ENCODE assay signal across 8 cellular contexts in genomic region chr19:48835734-48836088, GRCh38. TPM values are rescaled to one million over a fixed set of nuclear protein-coding genes. Genes with fewer than 3 reads are reported as not detected.
DNase-seq lines count a peak whose midpoint lies in the region; ATAC-seq, FAIRE-seq and TF ChIP-seq lines count a peak whose summit lies in the region.

No MANE protein-coding gene starts in this region.

- H2AFZ ChIP-seq in GM23248, result peak overlapping the region; percentile 83

- H3K36me3 Mint-ChIP-seq in activated naive CD4-positive, alpha-beta T cell treated with anti-CD3 and anti-CD28 coated beads, Interleukin-2, amount 50 U/mL, for 72 hours, result no peaks in the 10 kb centered on the region
- H3K36me3 Mint-ChIP-seq in glutamatergic neuron (ENCODE audit: unreplicated experiment) (peaks cover 4% of the 10 kb centered on the region), osteocyte (ENCODE audit: unreplicated experiment) (peaks cover 20% of the 10 kb centered on the region)

- intact Hi-C loops in testis (cut with DNase I; ENCODE audit: low total_unique reads), result no loop called here

- H3K27me3 ChIP-seq in GM23248 (replicated peaks; ENCODE audit: insufficient read depth) (no peaks in the 10 kb centered on the region), testis (no peaks in the 10 kb centered on the region)

- H3K4me2 ChIP-seq in GM23248 (ENCODE audit: unreplicated experiment), result peak overlapping the region; percentile 64

- no peaks in the 10 kb centered on the region for H3K9me3 ChIP-seq in GM23248 (ENCODE audit: low read depth)
- H3K9me3 ChIP-seq in SK-N-MC (ENCODE audit: low read depth, low read length), result no peaks in the 10 kb centered on the region
- no peaks in the 10 kb centered on the region for H3K9me3 ChIP-seq in testis

- TF ChIP-seq POLR2A in NB4 (IDR thresholded peaks at IDR 0.05; ENCODE audit: extremely low read depth, insufficient read length) (no peak), testis (IDR thresholded peaks at IDR 0.05) (no peak)

- 1% methylated on average over 9 to 12 of the region's 12 CpGs for WGBS in GM23248 (ENCODE audit: low coverage in 1 of 2, low lambda C conversion rate in 2 of 2, missing lambda C conversion rate in 2 of 2), 2 experiments
- WGBS in testis, 2 donors, result 12% methylated on average over 8 to 12 of the region's 12 CpGs

- no peaks in the 10 kb centered on the region for H3K79me2 ChIP-seq in GM23248 (ENCODE audit: insufficient read depth)

- peak; percentile 11 for FAIRE-seq in D721Med (lab: Jason Lieb, UNC)

- H3K27me3 Mint-ChIP-seq in glutamatergic neuron (ENCODE audit: unreplicated experiment) (peaks cover 7% of the 10 kb centered on the region), osteocyte (ENCODE audit: unreplicated experiment) (no peaks in the 10 kb centered on the region)

- H3K27ac ChIP-seq in GM23248 (peak overlapping the region; percentile 44), SK-N-MC (no peak overlapping the region), testis (peak overlapping the region; percentile 27 to 77)

- no peaks in the 10 kb centered on the region for H3F3A ChIP-seq in GM23248 (ENCODE audit: insufficient read depth)

- H3K9ac ChIP-seq in GM23248 (peak overlapping the region; percentile 70), SK-N-MC (ENCODE audit: insufficient read length) (no peak overlapping the region)

- in situ Hi-C loops in GM23248 (cut with MboI), result no loop called here

- peak; percentile 94 to 98 for ATAC-seq in activated naive CD4-positive, alpha-beta T cell treated with anti-CD3 and anti-CD28 coated beads, Interleukin-2, amount 50 U/mL, for 72 hours

- H3K4me3 Mint-ChIP-seq in glutamatergic neuron (ENCODE audit: unreplicated experiment) (peak overlapping the region; percentile 84), osteocyte (ENCODE audit: unreplicated experiment) (peak overlapping the region; percentile 92)

- H3K36me3 ChIP-seq in GM23248 (ENCODE audit: low read depth) (no peaks in the 10 kb centered on the region; the same call in 1 of the 2 replicates), SK-N-MC (ENCODE audit: insufficient read depth, low read length) (no peaks in the 10 kb centered on the region), testis (ENCODE audit: low read depth, missing control alignments) (no peaks in the 10 kb centered on the region)

- TF ChIP-seq CTCF in D721Med (IDR thresholded peaks at IDR 0.05; ENCODE audit: insufficient read depth, missing control alignments) (peak; percentile 86), NB4 (IDR thresholded peaks at IDR 0.05; ENCODE audit: low read depth, low read length) (peak; percentile 86), glutamatergic neuron (IDR thresholded peaks at IDR 0.05; ENCODE audit: partially characterized antibody, unreplicated experiment) (peak; percentile 80), osteocyte (IDR thresholded peaks at IDR 0.05) (no peak), testis (IDR thresholded peaks at IDR 0.05) (peak; percentile 87 to 97 (median 96))

- H3K4me1 ChIP-seq in GM23248 (ENCODE audit: insufficient read depth) (peaks cover 8% of the 10 kb centered on the region), testis (peaks cover 5% of the 10 kb centered on the region)

- no peaks in the 10 kb centered on the region for H3K9me3 Mint-ChIP-seq in activated naive CD4-positive, alpha-beta T cell treated with anti-CD3 and anti-CD28 coated beads, Interleukin-2, amount 50 U/mL, for 72 hours
- H3K9me3 Mint-ChIP-seq in glutamatergic neuron (ENCODE audit: unreplicated experiment), result peaks cover 5% of the 10 kb centered on the region
- no peaks in the 10 kb centered on the region for H3K9me3 Mint-ChIP-seq in osteocyte (ENCODE audit: unreplicated experiment)

- DNase-seq in D721Med (ENCODE audit: insufficient read length, low spot score) (peak; percentile 56), GM23248 (peak; percentile 90), NB4 (ENCODE audit: low read depth) (peak; percentile 86), SK-N-MC (ENCODE audit: low read depth, low spot score) (peak; percentile 63), glutamatergic neuron (peak; percentile 94), osteocyte (ENCODE audit: extremely low spot score, unreplicated experiment) (peak; percentile 95), testis (peak; percentile 97)
- peak; percentile 92 to 98 for DNase-seq in activated naive CD4-positive, alpha-beta T cell treated with anti-CD3 and anti-CD28 coated beads, Interleukin-2, amount 50 U/mL, for 72 hours (ENCODE audit: low spot score in 2 of 2)

- H3K4me1 Mint-ChIP-seq in glutamatergic neuron (ENCODE audit: low read depth, unreplicated experiment), result peaks cover 2% of the 10 kb centered on the region
- peaks cover 23% of the 10 kb centered on the region for H3K4me1 Mint-ChIP-seq in osteocyte (ENCODE audit: unreplicated experiment)

- no peaks in the 10 kb centered on the region for H3K9me2 ChIP-seq in GM23248 (ENCODE audit: insufficient read depth)

- H4K20me1 ChIP-seq in GM23248 (ENCODE audit: insufficient read depth), result no peaks in the 10 kb centered on the region

- peak overlapping the region; percentile 38 to 74 for H3K27ac Mint-ChIP-seq in activated naive CD4-positive, alpha-beta T cell treated with anti-CD3 and anti-CD28 coated beads, Interleukin-2, amount 50 U/mL, for 72 hours
- H3K27ac Mint-ChIP-seq in glutamatergic neuron (ENCODE audit: unreplicated experiment) (no peak overlapping the region), osteocyte (ENCODE audit: unreplicated experiment) (peak overlapping the region; percentile 95)

- peak overlapping the region; percentile 61 for H3K4me3 ChIP-seq in GM23248
- H3K4me3 ChIP-seq in NB4 (ENCODE audit: low read depth, low read length), result no peak overlapping the region
- peak overlapping the region; percentile 82 for H3K4me3 ChIP-seq in SK-N-MC
- H3K4me3 ChIP-seq in testis, result peak overlapping the region; percentile 25 to 40

RNA-seq across cellular contexts. Expression of gene HSD17B14, which starts 0.6 kb away (rescaled TPM):
- 2.6 and 3.9 TPM in 2 replicates for total RNA-seq in GM23248 (2014; rRNA removed; shearing (Covaris generic))
- polyA plus RNA-seq in GM23248 (2016; fragmentation: Nextera tagmentation; extraction: Ambion mirVana) (3.7 and 4.4 TPM in 2 replicates), testis (ENCODE audit: insufficient read depth, low read depth, low replicate concordance) (8.8 TPM)
- 1 to 10 TPM; 1.3 to 1.7 TPM for total RNA-seq in activated naive CD4-positive, alpha-beta T cell treated with anti-CD3 and anti-CD28 coated beads, Interleukin-2, amount 50 U/mL, for 72 hours
- total RNA-seq in glutamatergic neuron (ENCODE audit: unreplicated experiment) (1.0 TPM), osteocyte (23.9 and 29.1 TPM in 2 replicates), testis (10 to 100 TPM in 1 of 2 donors, 1 to 10 TPM in 1; 5.6 to 11.9 TPM)

RNA-seq across cellular contexts. Expression of gene BCAT2, which starts 24.9 kb away (rescaled TPM):
- total RNA-seq in GM23248 (2014; rRNA removed; shearing (Covaris generic)), result 29.7 and 34.7 TPM in 2 replicates
- polyA plus RNA-seq in GM23248 (2016; fragmentation: Nextera tagmentation; extraction: Ambion mirVana) (48.5 and 51.2 TPM in 2 replicates), testis (ENCODE audit: insufficient read depth, low read depth, low replicate concordance) (38.0 TPM)
- total RNA-seq in activated naive CD4-positive, alpha-beta T cell treated with anti-CD3 and anti-CD28 coated beads, Interleukin-2, amount 50 U/mL, for 72 hours, result 10 to 100 TPM; 33.9 to 72.1 TPM
- total RNA-seq in glutamatergic neuron (ENCODE audit: unreplicated experiment) (22.3 TPM), osteocyte (48.5 and 50.5 TPM in 2 replicates), testis (10 to 100 TPM; 58.5 to 67.4 TPM)

RNA-seq across cellular contexts. Expression of gene PLEKHA4, which starts 32.7 kb away (rescaled TPM):
- 12.3 and 14.2 TPM in 2 replicates for total RNA-seq in GM23248 (2014; rRNA removed; shearing (Covaris generic))
- 16.6 and 19.4 TPM in 2 replicates for polyA plus RNA-seq in GM23248 (2016; fragmentation: Nextera tagmentation; extraction: Ambion mirVana)
- 10 to 100 TPM in 1 of 2 donors, 1 to 10 TPM in 1; 9.1 to 20.3 TPM for total RNA-seq in activated naive CD4-positive, alpha-beta T cell treated with anti-CD3 and anti-CD28 coated beads, Interleukin-2, amount 50 U/mL, for 72 hours
- total RNA-seq in glutamatergic neuron (ENCODE audit: unreplicated experiment), result 9.4 TPM
- 31.0 and 40.0 TPM in 2 replicates for total RNA-seq in osteocyte
- total RNA-seq in testis, result 10 to 100 TPM; 12.8 to 22.3 TPM
- polyA plus RNA-seq in testis (ENCODE audit: insufficient read depth, low read depth, low replicate concordance), result 19.9 TPM

RNA-seq across cellular contexts. Expression of gene PPP1R15A, which starts 36.5 kb away (rescaled TPM):
- 63.8 and 71.3 TPM in 2 replicates for total RNA-seq in GM23248 (2014; rRNA removed; shearing (Covaris generic))
- polyA plus RNA-seq in GM23248 (2016; fragmentation: Nextera tagmentation; extraction: Ambion mirVana) (78.9 and 83.0 TPM in 2 replicates), testis (ENCODE audit: insufficient read depth, low read depth, low replicate concordance) (48.3 TPM)
- 100 to 1,000 TPM in 1 of 2 donors, 10 to 100 TPM in 1; 93.1 to 133 TPM for total RNA-seq in activated naive CD4-positive, alpha-beta T cell treated with anti-CD3 and anti-CD28 coated beads, Interleukin-2, amount 50 U/mL, for 72 hours
- total RNA-seq in glutamatergic neuron (ENCODE audit: unreplicated experiment) (106 TPM), osteocyte (96.5 and 118 TPM in 2 replicates), testis (10 to 100 TPM; 37.2 to 40.9 TPM)
